10 cellular contexts compared by ENCODE assay signal in the genomic region with DNA sequence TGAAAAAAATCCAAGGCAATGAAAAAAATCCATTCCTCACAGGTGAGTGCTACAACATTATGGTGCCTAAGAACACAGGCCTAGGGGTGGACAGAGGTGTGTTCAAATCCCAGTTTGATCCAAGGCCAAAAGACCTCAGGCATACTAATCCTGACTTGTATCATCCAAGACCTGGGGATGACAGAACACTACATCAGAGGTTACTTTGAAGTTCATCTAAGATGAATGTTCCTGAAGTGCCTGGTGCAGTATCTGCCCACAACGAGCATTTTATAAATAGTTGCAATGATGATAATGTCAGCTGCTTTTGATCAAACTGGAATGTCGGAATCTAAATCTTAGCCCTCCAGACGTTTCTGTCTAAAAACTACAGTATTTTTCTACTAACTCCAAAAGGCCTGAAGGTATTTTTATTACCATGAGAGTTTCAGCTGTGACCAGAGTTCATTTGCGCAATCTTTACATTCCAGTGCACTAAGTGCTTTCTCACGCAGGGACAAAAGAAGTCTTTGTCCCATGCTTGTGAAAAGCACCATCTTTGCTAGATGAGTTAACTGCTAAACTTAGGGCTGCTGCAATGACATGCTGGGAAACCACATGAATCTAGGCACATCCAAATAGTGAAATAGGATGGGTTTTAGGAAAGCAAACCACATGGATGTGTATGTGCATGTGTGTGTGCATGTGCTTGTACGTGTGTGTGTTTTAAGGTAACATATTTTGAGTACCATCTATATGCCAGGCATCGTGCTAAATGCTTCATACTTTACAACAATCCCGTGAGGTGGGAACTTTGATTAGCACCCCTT. TPM values are rescaled to one million over a fixed set of nuclear protein-coding genes. Genes with fewer than 3 reads are reported as not detected.
DNase-seq lines count a peak whose midpoint lies in the region; ATAC-seq and TF ChIP-seq lines count a peak whose summit lies in the region.
"Had no signal": no experiment of that assay in that cellular context is flagged by ENCODE, and none has a peak within 500 bp of the region (broad histone marks: within the 10 kb centered on the region; RNA-seq: fewer than 3 reads in every experiment).

No MANE protein-coding gene starts in this region.

- peaks cover 31 to 80% of the 10 kb centered on the region in 2 donors for H3K4me1 ChIP-seq in ascending aorta
- peaks cover 14 to 82% (median 29%) of the 10 kb centered on the region in 4 donors for H3K4me1 ChIP-seq in stomach

- H3K36me3 ChIP-seq in ascending aorta (peaks cover 42 to 63% of the 10 kb centered on the region in 2 donors), stomach (peaks cover 28 to 91% (median 79%) of the 10 kb centered on the region in 4 donors)

- TF ChIP-seq CTCF in ascending aorta (IDR thresholded peaks at IDR 0.05) (no peak), omental fat pad (IDR thresholded peaks at IDR 0.05) (no peak), stomach (IDR thresholded peaks at IDR 0.05) (no peak)

- H3K27me3 ChIP-seq in ascending aorta (no peaks in the 10 kb centered on the region), stomach (no peaks in the 10 kb centered on the region)

- WGBS in stomach, 5 donors = 64 to 75% (median 69%) methylated on average over 8 of the region's 8 CpGs

- peak overlapping the region in 1 of 2 donors; percentile 3 for H3K4me3 ChIP-seq in ascending aorta
- H3K4me3 ChIP-seq in stomach = no peak overlapping the region

- peak; percentile 79 for ATAC-seq in left ventricle myocardium superior
- ATAC-seq in omental fat pad (ENCODE audit: low FRiP score) = no peak

- H3K27ac ChIP-seq in ascending aorta (peak overlapping the region; percentile 64 to 69), stomach (no peak overlapping the region)

- intact Hi-C loops in ascending aorta (cut with DNase I) = no loop called here
- intact Hi-C loops in left ventricle myocardium superior (cut with micrococcal nuclease) = no loop called here
- intact Hi-C loops in stomach (cut with DNase I; ENCODE audit: low total_unique reads) = no loop called here

- DNase-seq in HS-5 (ENCODE audit: low read depth) (peak; percentile 67), ascending aorta (ENCODE audit: low spot score in 2 of 2) (no peak), left ventricle myocardium superior (no peak), stromal cell of bone marrow (ENCODE audit: low read depth) (peak; percentile 57), hepatic stellate cell (ENCODE audit: low spot score) (no peak), omental fat pad (ENCODE audit: low spot score) (no peak), HK-2 (ENCODE audit: unreplicated experiment) (no peak), stomach (no peak)
- DNase-seq: activated CD8-positive, alpha-beta memory T cell treated with anti-CD3 and anti-CD28 coated beads, Interleukin-2, amount 50 U/mL, for 4 hours; NCI-H526 treated with DMSO at 0.1 percent for 48 hours had no signal

- no peak for TF ChIP-seq POLR2A in stomach (IDR thresholded peaks at IDR 0.05)

- H3K9me3 ChIP-seq in ascending aorta = no peaks in the 10 kb centered on the region
- H3K9me3 ChIP-seq in stomach = no peaks in the 10 kb centered on the region

- TF ChIP-seq EP300 in stomach (IDR thresholded peaks at IDR 0.05) = no peak

RNA-seq across cellular contexts. Expression of a gene that starts 18.1 kb away (rescaled TPM):
- total RNA-seq in ascending aorta = 730 TPM
- total RNA-seq in left ventricle myocardium superior = 162 TPM
- total RNA-seq in omental fat pad = 1,000 to 10,000 TPM in 3 of 4 donors, 100 to 1,000 TPM in 1; 907 to 1,545 (median 1,123) TPM
- 1,000 to 10,000 TPM in 1 of 5 donors, 100 to 1,000 TPM in 4; 292 to 1,332 (median 460) TPM for total RNA-seq in stomach
- polyA plus RNA-seq in stomach = 100 to 1,000 TPM; 600 to 928 (median 774) TPM

Comparison
In these comparisons a context has a peak if more than half of its experiments do, and no peak if none do; other contexts are left out.
1. DNase-seq: peak in HS-5 (single experiment) and stromal cell of bone marrow (single experiment); none in ascending aorta (0 of 2), left ventricle myocardium superior (single experiment), hepatic stellate cell (single experiment), omental fat pad (single experiment), HK-2 (single experiment) and stomach (single experiment).
2. H3K27ac ChIP-seq: peak in ascending aorta (2 of 2); none in stomach (0 of 5).